ENCODE assay signal across 15 cellular contexts in genomic region chr1:3992103-3992556, GRCh38.
DNase-seq lines count a peak whose midpoint lies in the region; ATAC-seq and TF ChIP-seq lines count a peak whose summit lies in the region.
"Had no signal": no experiment of that assay in that cellular context is flagged by ENCODE, and none has a peak within 500 bp of the region (broad histone marks: within the 10 kb centered on the region; RNA-seq: fewer than 3 reads in every experiment).

No MANE protein-coding gene starts in this region.

- no peak overlapping the region for H3K27ac Mint-ChIP-seq in activated CD4-positive, alpha-beta memory T cell treated with anti-CD3 and anti-CD28 coated beads, Interleukin-2, amount 10 ng/mL, durations not matched to agents 7 days and 5 days

- peak; percentile 56 for DNase-seq in activated CD8-positive, alpha-beta memory T cell treated with anti-CD3 and anti-CD28 coated beads, Interleukin-2, amount 50 U/mL, for 48 hours
- no peak for DNase-seq in activated CD8-positive, alpha-beta memory T cell treated with anti-CD3 and anti-CD28 coated beads, Interleukin-2, amount 50 U/mL, for 4 hours
- DNase-seq in activated CD4-positive, alpha-beta memory T cell treated with anti-CD3 and anti-CD28 coated beads, Interleukin-2, amount 10 ng/mL, durations not matched to agents 7 days and 5 days = peak; percentile 21
- DNase-seq in fibroblast of mammary gland (ENCODE audit: low read depth) = peak; percentile 9
- no peak for DNase-seq in brain microvascular endothelial cell
- no peak for DNase-seq in MV-4-11 (lab: John Stamatoyannopoulos, UW)
- DNase-seq: anterior cingulate cortex; DMS79; effector CD8-positive, alpha-beta T cell; Karpas-422; NCI-H2107 had no signal

- H3K9me3 Mint-ChIP-seq in activated CD4-positive, alpha-beta memory T cell treated with anti-CD3 and anti-CD28 coated beads, Interleukin-2, amount 10 ng/mL, durations not matched to agents 7 days and 5 days = peaks cover 9% of the 10 kb centered on the region

- no peaks in the 10 kb centered on the region for H3K36me3 ChIP-seq in HEK293 (ENCODE audit: control insufficient read depth in 2 of 2, insufficient read depth in 1 of 2, low read length in 2 of 2)
- no peaks in the 10 kb centered on the region for H3K36me3 ChIP-seq in brain microvascular endothelial cell (replicated peaks)
- H3K36me3 ChIP-seq: vagina had no signal

- ATAC-seq in GM21390 (IDR thresholded peaks at IDR 0.05; ENCODE audit: unreplicated experiment) = no peak
- ATAC-seq: activated CD4-positive, CD25-positive, alpha-beta regulatory T cell treated with anti-CD3 and anti-CD28 coated beads, Interleukin-2, amount 50 U/mL, for 24 hours had no signal

- no peaks in the 10 kb centered on the region for H3K4me1 Mint-ChIP-seq in activated CD4-positive, alpha-beta memory T cell treated with anti-CD3 and anti-CD28 coated beads, Interleukin-2, amount 10 ng/mL, durations not matched to agents 7 days and 5 days

- CTCF ChIA-PET in HEK293 (lab: Yijun Ruan, JAX) = no interaction called here
- CTCF ChIA-PET in activated CD4-positive, alpha-beta memory T cell treated with anti-CD3 and anti-CD28 coated beads, Interleukin-2, amount 10 ng/mL, durations not matched to agents 7 days and 5 days (lab: Charles Lee) = no interaction called here

- no peaks in the 10 kb centered on the region for H3K36me3 Mint-ChIP-seq in activated CD4-positive, alpha-beta memory T cell treated with anti-CD3 and anti-CD28 coated beads, Interleukin-2, amount 10 ng/mL, durations not matched to agents 7 days and 5 days (ENCODE audit: low read depth)

- peak overlapping the region; percentile 37 for H3K4me3 Mint-ChIP-seq in activated CD4-positive, alpha-beta memory T cell treated with anti-CD3 and anti-CD28 coated beads, Interleukin-2, amount 10 ng/mL, durations not matched to agents 7 days and 5 days

- H3K27ac ChIP-seq in HEK293 (ENCODE audit: extremely low read depth, low read depth, low read length) = no peak overlapping the region
- H3K27ac ChIP-seq in brain microvascular endothelial cell = no peak overlapping the region
- H3K27ac ChIP-seq: vagina had no signal

- H3K27me3 Mint-ChIP-seq in activated CD4-positive, alpha-beta memory T cell treated with anti-CD3 and anti-CD28 coated beads, Interleukin-2, amount 10 ng/mL, durations not matched to agents 7 days and 5 days = no peaks in the 10 kb centered on the region

- H3K9me3 ChIP-seq in HEK293 (ENCODE audit: control insufficient read depth, insufficient read depth, low read depth, low read length) = no peaks in the 10 kb centered on the region
- H3K9me3 ChIP-seq: vagina had no signal

- H3K4me3 ChIP-seq in HEK293 (ENCODE audit: low read depth, low read length) (no peak overlapping the region), fibroblast of mammary gland (ENCODE audit: control insufficient read depth, low read depth, low read length) (no peak overlapping the region), brain microvascular endothelial cell (ENCODE audit: low read depth, low read length) (no peak overlapping the region)
- H3K4me3 ChIP-seq: vagina had no signal

- in situ Hi-C loops in brain microvascular endothelial cell (cut with HindIII; ENCODE audit: low pct_ligation_motif_present, low sequenced_read_pairs) = no loop called here

- POLR2A ChIA-PET in HEK293 (lab: Yijun Ruan, JAX) = no interaction called here
- POLR2A ChIA-PET in activated CD4-positive, alpha-beta memory T cell treated with anti-CD3 and anti-CD28 coated beads, Interleukin-2, amount 10 ng/mL, durations not matched to agents 7 days and 5 days (lab: Charles Lee) = no interaction called here

- H3K4me1 ChIP-seq in HEK293 (ENCODE audit: control insufficient read depth, insufficient read depth, low read length) = no peaks in the 10 kb centered on the region
- H3K4me1 ChIP-seq: vagina had no signal

- no peaks in the 10 kb centered on the region for H3K27me3 ChIP-seq in brain microvascular endothelial cell (replicated peaks)
- H3K27me3 ChIP-seq: vagina had no signal

- TF ChIP-seq CTCF in HEK293 (tag by site-specific recombination; IDR thresholded peaks at IDR 0.05) (no peak), fibroblast of mammary gland (conservative IDR thresholded peaks at IDR 0.05; ENCODE audit: control insufficient read depth, insufficient read depth, low read depth, low read length) (no peak), brain microvascular endothelial cell (IDR thresholded peaks at IDR 0.05; ENCODE audit: low read depth, low read length, missing control alignments) (no peak)

TF ChIP-seq in HEK293, 187 proteins besides CTCF, POLR2A, EP300 and RAD21 (continues in another document):
- TF ChIP-seq, protein P1, sequence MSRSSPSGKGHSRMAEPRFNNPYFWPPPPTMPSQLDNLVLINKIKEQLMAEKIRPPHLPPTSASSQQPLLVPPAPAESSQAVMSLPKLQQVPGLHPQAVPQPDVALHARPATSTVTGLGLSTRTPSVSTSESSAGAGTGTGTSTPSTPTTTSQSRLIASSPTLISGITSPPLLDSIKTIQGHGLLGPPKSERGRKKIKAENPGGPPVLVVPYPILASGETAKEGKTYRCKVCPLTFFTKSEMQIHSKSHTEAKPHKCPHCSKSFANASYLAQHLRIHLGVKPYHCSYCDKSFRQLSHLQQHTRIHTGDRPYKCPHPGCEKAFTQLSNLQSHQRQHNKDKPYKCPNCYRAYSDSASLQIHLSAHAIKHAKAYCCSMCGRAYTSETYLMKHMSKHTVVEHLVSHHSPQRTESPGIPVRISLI (tag by site-specific recombination; IDR thresholded peaks at IDR 0.05) = no peak
- TF ChIP-seq ZNF623 (tag by site-specific recombination; IDR thresholded peaks at IDR 0.05) (peak; percentile 76), ZNF571 (tag by site-specific recombination; IDR thresholded peaks at IDR 0.05) (peak; percentile 99), ZNF433 (tag by site-specific recombination; IDR thresholded peaks at IDR 0.05; ENCODE audit: low read depth) (no peak), ZNF707 (tag by site-specific recombination; IDR thresholded peaks at IDR 0.05) (peak; percentile 79), WT1 (tag by site-specific recombination; IDR thresholded peaks at IDR 0.05) (peak; percentile 68; the same call in 1 of the 2 replicates), IKZF3 (tag by site-specific recombination; IDR thresholded peaks at IDR 0.05) (no peak), ZNF830 (tag by site-specific recombination; IDR thresholded peaks at IDR 0.05; ENCODE audit: low read depth) (no peak), ZNF626 (tag by site-specific recombination; IDR thresholded peaks at IDR 0.05) (no peak), ZNF121 (tag by site-specific recombination; IDR thresholded peaks at IDR 0.05) (no peak), ZNF791 (tag by site-specific recombination; IDR thresholded peaks at IDR 0.05) (0 out of 2 replicates have a peak, but pooled peaks have one; percentile 66), ZNF449 (tag by site-specific recombination; IDR thresholded peaks at IDR 0.05) (no peak), ZNF18 (tag by site-specific recombination; IDR thresholded peaks at IDR 0.05) (no peak), ZNF548 (tag by site-specific recombination; IDR thresholded peaks at IDR 0.05) (peak; percentile 64; the same call in 1 of the 2 replicates), ZNF133 (tag by site-specific recombination; IDR thresholded peaks at IDR 0.05) (peak; percentile 64), MZF1 (tag by site-specific recombination; IDR thresholded peaks at IDR 0.05; ENCODE audit: borderline replicate concordance) (no peak), ZNF558 (tag by site-specific recombination; IDR thresholded peaks at IDR 0.05) (peak; percentile 94), SP3 (tag by site-specific recombination; IDR thresholded peaks at IDR 0.05) (peak; percentile 84), ZNF311 (tag by site-specific recombination; IDR thresholded peaks at IDR 0.05; ENCODE audit: borderline replicate concordance) (peak; percentile 92), GLI2 (tag by site-specific recombination; IDR thresholded peaks at IDR 0.05; ENCODE audit: borderline replicate concordance, low read depth) (peak; percentile 23; the same call in 1 of the 2 replicates)
- TF ChIP-seq, protein P2, sequence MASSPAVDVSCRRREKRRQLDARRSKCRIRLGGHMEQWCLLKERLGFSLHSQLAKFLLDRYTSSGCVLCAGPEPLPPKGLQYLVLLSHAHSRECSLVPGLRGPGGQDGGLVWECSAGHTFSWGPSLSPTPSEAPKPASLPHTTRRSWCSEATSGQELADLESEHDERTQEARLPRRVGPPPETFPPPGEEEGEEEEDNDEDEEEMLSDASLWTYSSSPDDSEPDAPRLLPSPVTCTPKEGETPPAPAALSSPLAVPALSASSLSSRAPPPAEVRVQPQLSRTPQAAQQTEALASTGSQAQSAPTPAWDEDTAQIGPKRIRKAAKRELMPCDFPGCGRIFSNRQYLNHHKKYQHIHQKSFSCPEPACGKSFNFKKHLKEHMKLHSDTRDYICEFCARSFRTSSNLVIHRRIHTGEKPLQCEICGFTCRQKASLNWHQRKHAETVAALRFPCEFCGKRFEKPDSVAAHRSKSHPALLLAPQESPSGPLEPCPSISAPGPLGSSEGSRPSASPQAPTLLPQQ (tag by site-specific recombination; IDR thresholded peaks at IDR 0.05) = peak; percentile 84

Comparison
In these comparisons a context has a peak if more than half of its experiments do, and no peak if none do; other contexts are left out.
1. DNase-seq: peak in activated CD8-positive, alpha-beta memory T cell treated with anti-CD3 and anti-CD28 coated beads, Interleukin-2, amount 50 U/mL, for 48 hours (single experiment), activated CD4-positive, alpha-beta memory T cell treated with anti-CD3 and anti-CD28 coated beads, Interleukin-2, amount 10 ng/mL, durations not matched to agents 7 days and 5 days (single experiment) and fibroblast of mammary gland (single experiment); none in activated CD8-positive, alpha-beta memory T cell treated with anti-CD3 and anti-CD28 coated beads, Interleukin-2, amount 50 U/mL, for 4 hours (single experiment), brain microvascular endothelial cell (single experiment) and MV-4-11 (single experiment).